ENCODE assay signal across 1 cellular context in the genomic region with DNA sequence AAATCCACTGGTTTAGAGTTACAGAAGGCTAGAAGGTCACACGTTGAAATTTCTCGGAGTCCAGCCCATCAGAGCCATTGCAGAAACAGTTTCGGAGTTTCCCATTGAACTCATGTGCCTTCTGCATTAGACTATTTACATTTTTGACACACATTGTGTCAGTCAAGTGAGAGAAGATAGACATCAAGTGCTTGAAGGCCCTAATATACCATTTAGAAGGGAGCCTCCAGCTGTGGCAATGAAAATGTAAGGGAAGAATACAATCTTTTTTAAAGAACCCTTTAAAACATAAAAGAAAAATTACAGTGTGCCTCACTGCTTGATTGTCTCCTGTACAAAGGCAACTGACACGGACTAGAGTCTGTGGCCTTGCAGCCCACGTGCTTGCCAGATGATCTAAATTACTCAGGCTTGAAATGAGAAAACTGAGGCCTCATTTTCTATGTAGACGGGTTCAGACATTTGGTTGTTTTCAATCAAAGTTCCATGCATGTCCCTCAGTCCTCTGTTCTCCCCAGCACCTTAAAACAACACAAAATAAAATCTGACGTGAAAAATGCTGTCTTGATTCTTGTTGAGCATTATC.
TF ChIP-seq lines count a peak whose summit lies in the region.

No MANE protein-coding gene starts in this region.

TF ChIP-seq in H1, 55 proteins besides CTCF, POLR2A, EP300 and RAD21 (continued from another document):
- TF ChIP-seq, protein P1, sequence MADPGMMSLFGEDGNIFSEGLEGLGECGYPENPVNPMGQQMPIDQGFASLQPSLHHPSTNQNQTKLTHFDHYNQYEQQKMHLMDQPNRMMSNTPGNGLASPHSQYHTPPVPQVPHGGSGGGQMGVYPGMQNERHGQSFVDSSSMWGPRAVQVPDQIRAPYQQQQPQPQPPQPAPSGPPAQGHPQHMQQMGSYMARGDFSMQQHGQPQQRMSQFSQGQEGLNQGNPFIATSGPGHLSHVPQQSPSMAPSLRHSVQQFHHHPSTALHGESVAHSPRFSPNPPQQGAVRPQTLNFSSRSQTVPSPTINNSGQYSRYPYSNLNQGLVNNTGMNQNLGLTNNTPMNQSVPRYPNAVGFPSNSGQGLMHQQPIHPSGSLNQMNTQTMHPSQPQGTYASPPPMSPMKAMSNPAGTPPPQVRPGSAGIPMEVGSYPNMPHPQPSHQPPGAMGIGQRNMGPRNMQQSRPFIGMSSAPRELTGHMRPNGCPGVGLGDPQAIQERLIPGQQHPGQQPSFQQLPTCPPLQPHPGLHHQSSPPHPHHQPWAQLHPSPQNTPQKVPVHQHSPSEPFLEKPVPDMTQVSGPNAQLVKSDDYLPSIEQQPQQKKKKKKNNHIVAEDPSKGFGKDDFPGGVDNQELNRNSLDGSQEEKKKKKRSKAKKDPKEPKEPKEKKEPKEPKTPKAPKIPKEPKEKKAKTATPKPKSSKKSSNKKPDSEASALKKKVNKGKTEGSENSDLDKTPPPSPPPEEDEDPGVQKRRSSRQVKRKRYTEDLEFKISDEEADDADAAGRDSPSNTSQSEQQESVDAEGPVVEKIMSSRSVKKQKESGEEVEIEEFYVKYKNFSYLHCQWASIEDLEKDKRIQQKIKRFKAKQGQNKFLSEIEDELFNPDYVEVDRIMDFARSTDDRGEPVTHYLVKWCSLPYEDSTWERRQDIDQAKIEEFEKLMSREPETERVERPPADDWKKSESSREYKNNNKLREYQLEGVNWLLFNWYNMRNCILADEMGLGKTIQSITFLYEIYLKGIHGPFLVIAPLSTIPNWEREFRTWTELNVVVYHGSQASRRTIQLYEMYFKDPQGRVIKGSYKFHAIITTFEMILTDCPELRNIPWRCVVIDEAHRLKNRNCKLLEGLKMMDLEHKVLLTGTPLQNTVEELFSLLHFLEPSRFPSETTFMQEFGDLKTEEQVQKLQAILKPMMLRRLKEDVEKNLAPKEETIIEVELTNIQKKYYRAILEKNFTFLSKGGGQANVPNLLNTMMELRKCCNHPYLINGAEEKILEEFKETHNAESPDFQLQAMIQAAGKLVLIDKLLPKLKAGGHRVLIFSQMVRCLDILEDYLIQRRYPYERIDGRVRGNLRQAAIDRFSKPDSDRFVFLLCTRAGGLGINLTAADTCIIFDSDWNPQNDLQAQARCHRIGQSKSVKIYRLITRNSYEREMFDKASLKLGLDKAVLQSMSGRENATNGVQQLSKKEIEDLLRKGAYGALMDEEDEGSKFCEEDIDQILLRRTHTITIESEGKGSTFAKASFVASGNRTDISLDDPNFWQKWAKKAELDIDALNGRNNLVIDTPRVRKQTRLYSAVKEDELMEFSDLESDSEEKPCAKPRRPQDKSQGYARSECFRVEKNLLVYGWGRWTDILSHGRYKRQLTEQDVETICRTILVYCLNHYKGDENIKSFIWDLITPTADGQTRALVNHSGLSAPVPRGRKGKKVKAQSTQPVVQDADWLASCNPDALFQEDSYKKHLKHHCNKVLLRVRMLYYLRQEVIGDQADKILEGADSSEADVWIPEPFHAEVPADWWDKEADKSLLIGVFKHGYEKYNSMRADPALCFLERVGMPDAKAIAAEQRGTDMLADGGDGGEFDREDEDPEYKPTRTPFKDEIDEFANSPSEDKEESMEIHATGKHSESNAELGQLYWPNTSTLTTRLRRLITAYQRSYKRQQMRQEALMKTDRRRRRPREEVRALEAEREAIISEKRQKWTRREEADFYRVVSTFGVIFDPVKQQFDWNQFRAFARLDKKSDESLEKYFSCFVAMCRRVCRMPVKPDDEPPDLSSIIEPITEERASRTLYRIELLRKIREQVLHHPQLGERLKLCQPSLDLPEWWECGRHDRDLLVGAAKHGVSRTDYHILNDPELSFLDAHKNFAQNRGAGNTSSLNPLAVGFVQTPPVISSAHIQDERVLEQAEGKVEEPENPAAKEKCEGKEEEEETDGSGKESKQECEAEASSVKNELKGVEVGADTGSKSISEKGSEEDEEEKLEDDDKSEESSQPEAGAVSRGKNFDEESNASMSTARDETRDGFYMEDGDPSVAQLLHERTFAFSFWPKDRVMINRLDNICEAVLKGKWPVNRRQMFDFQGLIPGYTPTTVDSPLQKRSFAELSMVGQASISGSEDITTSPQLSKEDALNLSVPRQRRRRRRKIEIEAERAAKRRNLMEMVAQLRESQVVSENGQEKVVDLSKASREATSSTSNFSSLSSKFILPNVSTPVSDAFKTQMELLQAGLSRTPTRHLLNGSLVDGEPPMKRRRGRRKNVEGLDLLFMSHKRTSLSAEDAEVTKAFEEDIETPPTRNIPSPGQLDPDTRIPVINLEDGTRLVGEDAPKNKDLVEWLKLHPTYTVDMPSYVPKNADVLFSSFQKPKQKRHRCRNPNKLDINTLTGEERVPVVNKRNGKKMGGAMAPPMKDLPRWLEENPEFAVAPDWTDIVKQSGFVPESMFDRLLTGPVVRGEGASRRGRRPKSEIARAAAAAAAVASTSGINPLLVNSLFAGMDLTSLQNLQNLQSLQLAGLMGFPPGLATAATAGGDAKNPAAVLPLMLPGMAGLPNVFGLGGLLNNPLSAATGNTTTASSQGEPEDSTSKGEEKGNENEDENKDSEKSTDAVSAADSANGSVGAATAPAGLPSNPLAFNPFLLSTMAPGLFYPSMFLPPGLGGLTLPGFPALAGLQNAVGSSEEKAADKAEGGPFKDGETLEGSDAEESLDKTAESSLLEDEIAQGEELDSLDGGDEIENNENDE (IDR thresholded peaks at IDR 0.05; ENCODE audit: insufficient replicate concordance, low read length) = no peak
- no peak for TF ChIP-seq ASH2L (IDR thresholded peaks at IDR 0.05; ENCODE audit: low read length)
